ENCODE assay signal across 1 cellular context in genomic region chr19:34962281-34962944, GRCh38.
TF ChIP-seq lines count a peak whose summit lies in the region.

No MANE protein-coding gene starts in this region.

TF ChIP-seq in HEK293, 187 proteins besides CTCF, POLR2A, EP300 and RAD21 (continued from another document):
- TF ChIP-seq OSR2 (tag by site-specific recombination; IDR thresholded peaks at IDR 0.05) = peak; percentile 61
